In genomic region chr6:84467296-84467695, GRCh38 we compare ENCODE assay signal across 22 cellular contexts.
DNase-seq lines count a peak whose midpoint lies in the region; ATAC-seq, FAIRE-seq and TF ChIP-seq lines count a peak whose summit lies in the region.
"Had no signal": no experiment of that assay in that cellular context is flagged by ENCODE, and none has a peak within 500 bp of the region (broad histone marks: within the 10 kb centered on the region; RNA-seq: fewer than 3 reads in every experiment).

No MANE protein-coding gene starts in this region.

- no peak for FAIRE-seq in endothelial cell of umbilical vein (lab: Jason Lieb, UNC)
- FAIRE-seq in GM12891 (lab: Jason Lieb, UNC) = no peak

- no peak overlapping the region for H3K4me3 Mint-ChIP-seq in chondrocyte (ENCODE audit: unreplicated experiment)
- H3K4me3 Mint-ChIP-seq: CD8-positive, alpha-beta T cell; T-cell had no signal

- H3K27me3 Mint-ChIP-seq in chondrocyte (ENCODE audit: low read depth) = no peaks in the 10 kb centered on the region
- H3K27me3 Mint-ChIP-seq: T-cell had no signal

- H3K9me3 ChIP-seq in RWPE2 (ENCODE audit: severe bottlenecking) (no peaks in the 10 kb centered on the region), endothelial cell of umbilical vein (replicated peaks; ENCODE audit: control insufficient read depth, insufficient read depth, low read length) (no peaks in the 10 kb centered on the region)
- H3K9me3 ChIP-seq: SJCRH30 had no signal

- intact Hi-C loops in endothelial cell of umbilical vein (cut with micrococcal nuclease) = no loop called here
- intact Hi-C loops in lower leg skin (cut with DNase I; ENCODE audit: low total_unique reads) = no loop called here

- CTCF ChIA-PET in endothelial cell of umbilical vein (lab: Charles Lee) = interaction anchor here (0.7 to 3.6 kb wide), 12 partner anchors 17 to 856 kb away, joined by 3 to 18 read pairs (median 4); no protein-coding TSS in a partner anchor

- TF ChIP-seq CTCF in RWPE2 (IDR thresholded peaks at IDR 0.05; ENCODE audit: poor library complexity, severe bottlenecking) (no peak), endothelial cell of umbilical vein (IDR thresholded peaks at IDR 0.05; ENCODE audit: extremely low read depth in 1 of 2, insufficient read depth in 1 of 2, low read depth in 1 of 2, low read length in 2 of 2) (no peak), chondrocyte (IDR thresholded peaks at IDR 0.05) (no peak), lower leg skin (IDR thresholded peaks at IDR 0.05) (no peak)

- H3K27ac Mint-ChIP-seq in chondrocyte (ENCODE audit: unreplicated experiment) = no peak overlapping the region
- H3K27ac Mint-ChIP-seq: CD8-positive, alpha-beta T cell; T-cell had no signal

- no peaks in the 10 kb centered on the region for H3K36me3 Mint-ChIP-seq in chondrocyte (ENCODE audit: low read depth)
- H3K36me3 Mint-ChIP-seq: CD8-positive, alpha-beta T cell; T-cell had no signal

- no TSS peak for BruUV-seq in endothelial cell of umbilical vein (replicated peaks; lab: Mats Ljungman, UMichigan)

- POLR2A ChIA-PET in endothelial cell of umbilical vein (lab: Charles Lee) = no interaction called here

- H3K27me3 ChIP-seq in RWPE2 (ENCODE audit: insufficient read depth, poor library complexity, severe bottlenecking) = no peaks in the 10 kb centered on the region
- H3K27me3 ChIP-seq in endothelial cell of umbilical vein (ENCODE audit: control insufficient read depth in 2 of 2, insufficient read depth in 2 of 2, low read length in 2 of 2) = no peaks in the 10 kb centered on the region
- H3K27me3 ChIP-seq: SJCRH30 had no signal

- H3K4me3 ChIP-seq in RWPE2 (ENCODE audit: severe bottlenecking) = no peak overlapping the region
- H3K4me3 ChIP-seq in endothelial cell of umbilical vein (replicated peaks in 1 of 3; ENCODE audit: insufficient read depth in 1 of 3, low read depth in 1 of 3, low read length in 3 of 3) = no peak overlapping the region
- H3K4me3 ChIP-seq in lower leg skin (ENCODE audit: low read depth, poor library complexity, severe bottlenecking) = no peak overlapping the region
- H3K4me3 ChIP-seq: SJCRH30 had no signal

- no peaks in the 10 kb centered on the region for H3K79me2 ChIP-seq in endothelial cell of umbilical vein (ENCODE audit: control insufficient read depth, insufficient read depth, low read length)

- no peak overlapping the region for H2AFZ ChIP-seq in endothelial cell of umbilical vein (ENCODE audit: low read depth, low read length)

- peaks cover 35% of the 10 kb centered on the region for H3K4me1 Mint-ChIP-seq in chondrocyte (ENCODE audit: low read depth)
- H3K4me1 Mint-ChIP-seq: T-cell had no signal

- peak; percentile 77 for ATAC-seq in RWPE2 (ENCODE audit: low read depth)
- ATAC-seq: CD8-positive, alpha-beta T cell; Panc1; T-cell had no signal

- H3K9me1 ChIP-seq in endothelial cell of umbilical vein (replicated peaks; ENCODE audit: control insufficient read depth, extremely low read depth, insufficient read depth, low read length) = no peaks in the 10 kb centered on the region

- H3K27ac ChIP-seq in RWPE2 (ENCODE audit: poor library complexity, severe bottlenecking) (peak overlapping the region; percentile 17), endothelial cell of umbilical vein (ENCODE audit: insufficient read depth, low read depth, low read length) (peak overlapping the region; percentile 44)
- H3K27ac ChIP-seq: 22Rv1, SJCRH30 had no signal

- dilution Hi-C loops in endothelial cell of umbilical vein (cut with MboI; ENCODE audit: extremely low pct_ligation_motif_present, low sequenced_read_pairs) = no loop called here

- H3K9ac ChIP-seq in endothelial cell of umbilical vein (replicated peaks; ENCODE audit: extremely low read depth, insufficient read depth, low read length) = no peak overlapping the region

- DNase-seq in NCI-H2029 (lab: John Stamatoyannopoulos, UW) (peak; percentile 14), NCI-H2029 treated with DMSO at 0.1 percent for 48 hours (lab: John Stamatoyannopoulos, UW) (no peak), RWPE2 (ENCODE audit: low spot score) (no peak), endothelial cell of umbilical vein (ENCODE audit: low read depth, low spot score) (peak; percentile 38), chondrocyte (ENCODE audit: low spot score) (no peak), lower leg skin (ENCODE audit: low spot score in 2 of 2) (no peak), GM12891 (ENCODE audit: insufficient read length, low spot score) (no peak), DMS79 (lab: John Stamatoyannopoulos, UW) (no peak)
- DNase-seq: AML-193; C1 segment of cervical spinal cord; CD8-positive, alpha-beta T cell; DMS153; EL; KG1; NCI-H1417; NCI-H1694 treated with DMSO at 0.1 percent for 48 hours; NCI-H510A treated with DMSO at 0.1 percent for 48 hours; NCI-H748 treated with DMSO at 0.1 percent for 48 hours; SJCRH30; T-cell had no signal

- TF ChIP-seq POLR2A in endothelial cell of umbilical vein (IDR thresholded peaks at IDR 0.05; ENCODE audit: low read depth, low read length) (no peak), lower leg skin (IDR thresholded peaks at IDR 0.05) (no peak), GM12891 (IDR thresholded peaks at IDR 0.05; ENCODE audit: low read depth, low read length) (no peak)

- peak overlapping the region; percentile 4 for H3K4me2 ChIP-seq in endothelial cell of umbilical vein (ENCODE audit: insufficient read depth, low read length)

- H3K36me3 ChIP-seq in RWPE2 (ENCODE audit: low read depth) = no peaks in the 10 kb centered on the region
- H3K36me3 ChIP-seq in endothelial cell of umbilical vein (ENCODE audit: control insufficient read depth in 2 of 2, extremely low read depth in 1 of 2, insufficient read depth in 2 of 2, low read length in 2 of 2) = no peaks in the 10 kb centered on the region
- H3K36me3 ChIP-seq: SJCRH30 had no signal

- H4K20me1 ChIP-seq in endothelial cell of umbilical vein (replicated peaks; ENCODE audit: control insufficient read depth, extremely low read depth, insufficient read depth, low read length) = no peaks in the 10 kb centered on the region

- H3K9me3 Mint-ChIP-seq in chondrocyte (ENCODE audit: low read depth) = peaks cover 5% of the 10 kb centered on the region
- H3K9me3 Mint-ChIP-seq: CD8-positive, alpha-beta T cell had no signal

- H3K4me1 ChIP-seq in RWPE2 (ENCODE audit: insufficient read depth, poor library complexity, severe bottlenecking) = peaks cover 31% of the 10 kb centered on the region
- peaks cover 31% of the 10 kb centered on the region for H3K4me1 ChIP-seq in endothelial cell of umbilical vein (ENCODE audit: control insufficient read depth, extremely low read depth, insufficient read depth, low read length)
- H3K4me1 ChIP-seq: SJCRH30 had no signal

TF ChIP-seq in endothelial cell of umbilical vein, 7 proteins besides CTCF, POLR2A, EP300 and RAD21:
- TF ChIP-seq FOS (IDR thresholded peaks at IDR 0.05; ENCODE audit: borderline replicate concordance, insufficient read depth, low read length) (peak; percentile 55), GATA2 (IDR thresholded peaks at IDR 0.05; ENCODE audit: insufficient read depth, insufficient read length, low read depth, low read length) (peak; percentile 46), MYC (IDR thresholded peaks at IDR 0.05; ENCODE audit: low read depth, low read length) (no peak)

TF ChIP-seq in GM12891, 5 proteins besides CTCF, POLR2A, EP300 and RAD21:
- TF ChIP-seq TAF1 (IDR thresholded peaks at IDR 0.05; ENCODE audit: low read depth, low read length) = no peak
- no peak for TF ChIP-seq POU2F2 (IDR thresholded peaks at IDR 0.05; ENCODE audit: low read depth, low read length)
- TF ChIP-seq SPI1 (IDR thresholded peaks at IDR 0.05; ENCODE audit: low read depth, low read length) = no peak
- no peak for TF ChIP-seq PAX5 (IDR thresholded peaks at IDR 0.05; ENCODE audit: insufficient read depth, low read length, severe bottlenecking)
- TF ChIP-seq POLR2AphosphoS5 (IDR thresholded peaks at IDR 0.05; ENCODE audit: low read depth, low read length) = no peak

Comparison
In these comparisons a context has a peak if more than half of its experiments do, and no peak if none do; other contexts are left out.
1. DNase-seq: peak in NCI-H2029 (single experiment) and endothelial cell of umbilical vein (single experiment); none in NCI-H2029 treated with DMSO at 0.1 percent for 48 hours (single experiment), RWPE2 (single experiment), chondrocyte (single experiment), lower leg skin (0 of 2), GM12891 (single experiment) and DMS79 (single experiment).